8 cellular contexts compared by ENCODE assay signal in the genomic region with DNA sequence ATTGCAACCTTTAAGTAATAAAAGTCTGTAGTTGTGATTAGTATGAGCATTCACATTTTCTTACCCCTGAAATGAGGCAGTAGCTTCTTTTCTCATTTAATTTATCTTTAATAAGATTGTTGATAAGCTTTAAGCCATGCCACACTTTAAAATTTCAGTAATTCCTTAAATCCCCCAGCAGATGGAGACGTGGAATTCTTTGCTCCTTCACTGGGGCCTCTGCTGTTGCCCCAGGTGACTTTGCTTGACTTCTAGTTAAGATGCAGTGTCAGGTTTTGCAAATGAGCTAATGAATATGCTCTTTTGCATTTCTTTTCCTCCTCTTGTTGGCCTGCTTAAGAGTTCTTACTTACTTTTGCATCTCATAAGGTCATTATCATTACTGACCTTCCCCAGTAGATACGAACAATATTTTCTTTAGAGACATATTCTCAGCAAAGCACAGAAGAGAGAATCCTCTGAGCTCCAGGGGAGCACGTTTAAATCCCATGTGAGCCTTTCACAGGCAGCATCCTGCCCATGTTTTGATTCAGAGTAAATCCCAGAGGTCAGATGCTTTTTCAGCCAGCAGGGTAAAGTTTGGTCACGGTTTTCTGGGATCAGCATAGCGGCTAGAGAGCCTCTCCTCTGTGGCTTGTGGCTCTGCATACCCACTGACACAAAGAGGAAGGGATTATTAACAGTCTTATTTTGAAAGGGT.
DNase-seq lines count a peak whose midpoint lies in the region; ATAC-seq and TF ChIP-seq lines count a peak whose summit lies in the region.

No MANE protein-coding gene starts in this region.

- no peak for ATAC-seq in HG03159 (IDR thresholded peaks at IDR 0.05; ENCODE audit: unreplicated experiment)
- ATAC-seq in HG02588 (IDR thresholded peaks at IDR 0.05; ENCODE audit: unreplicated experiment): no peak

- H3K27me3 ChIP-seq in AG04450 (ENCODE audit: control insufficient read depth, insufficient read depth, low read length) (no peaks in the 10 kb centered on the region), tibial nerve (no peaks in the 10 kb centered on the region)

- no peaks in the 10 kb centered on the region for H3K4me1 ChIP-seq in tibial nerve

- H3K36me3 Mint-ChIP-seq in activated naive CD8-positive, alpha-beta T cell treated with anti-CD3 and anti-CD28 coated beads for 36 hours: no peaks in the 10 kb centered on the region

- DNase-seq in AG04450 (ENCODE audit: low read depth, low spot score): peak; percentile 26
- DNase-seq in HT-29 (ENCODE audit: low spot score): peak; percentile 69
- peak; percentile 46 for DNase-seq in SW480 (ENCODE audit: low spot score)
- DNase-seq in hepatic stellate cell (ENCODE audit: low spot score): peak; percentile 28
- DNase-seq in tibial nerve (ENCODE audit: low spot score in 2 of 2): no peak
- no peak for DNase-seq in activated naive CD8-positive, alpha-beta T cell treated with anti-CD3 and anti-CD28 coated beads for 36 hours

- H3K4me1 Mint-ChIP-seq in activated naive CD8-positive, alpha-beta T cell treated with anti-CD3 and anti-CD28 coated beads for 36 hours: no peaks in the 10 kb centered on the region

- WGBS in tibial nerve, 2 donors: 55 to 61% methylated on average over 5 of the region's 5 CpGs

- no peak for TF ChIP-seq POLR2A in tibial nerve (IDR thresholded peaks at IDR 0.05)

- no peaks in the 10 kb centered on the region for H3K9me3 ChIP-seq in AG04450 (ENCODE audit: control insufficient read depth, insufficient read depth, low read length)
- H3K9me3 ChIP-seq in tibial nerve: no peaks in the 10 kb centered on the region

- POLR2A ChIA-PET in AG04450 (lab: Yijun Ruan, JAX): interaction anchor here (0.5 to 0.7 kb wide), 2 partner anchors 112 to 690 kb away, joined by 3 to 5 read pairs; no protein-coding TSS in a partner anchor

- no peaks in the 10 kb centered on the region for H3K36me3 ChIP-seq in tibial nerve

- H3K4me3 ChIP-seq in AG04450 (ENCODE audit: low read depth, low read length): no peak overlapping the region
- no peak overlapping the region for H3K4me3 ChIP-seq in tibial nerve

- H3K27me3 Mint-ChIP-seq in activated naive CD8-positive, alpha-beta T cell treated with anti-CD3 and anti-CD28 coated beads for 36 hours: no peaks in the 10 kb centered on the region

- no peak for TF ChIP-seq EP300 in tibial nerve (IDR thresholded peaks at IDR 0.05)

- H3K4me3 Mint-ChIP-seq in activated naive CD8-positive, alpha-beta T cell treated with anti-CD3 and anti-CD28 coated beads for 36 hours: no peak overlapping the region

- H3K27ac ChIP-seq in AG04450 (ENCODE audit: low read depth, low read length): no peak overlapping the region
- no peak overlapping the region for H3K27ac ChIP-seq in tibial nerve

- CTCF ChIA-PET in AG04450 (lab: Charles Lee): interaction anchor here (0.5 to 5.4 kb wide), 58 partner anchors 9 to 815 kb away, joined by 3 to 66 read pairs (median 4); partner anchors contain the start of gene PTPRM

- no peak overlapping the region for H3K27ac Mint-ChIP-seq in activated naive CD8-positive, alpha-beta T cell treated with anti-CD3 and anti-CD28 coated beads for 36 hours

- TF ChIP-seq CTCF in AG04450 (IDR thresholded peaks at IDR 0.05; ENCODE audit: low read depth, low read length) (peak; percentile 62), tibial nerve (IDR thresholded peaks at IDR 0.05) (peak in 3 of 5 experiments; percentile 14 to 33 (median 27))

- H3K9me3 Mint-ChIP-seq in activated naive CD8-positive, alpha-beta T cell treated with anti-CD3 and anti-CD28 coated beads for 36 hours: no peaks in the 10 kb centered on the region

Comparison
In these comparisons a context has a peak if more than half of its experiments do, and no peak if none do; other contexts are left out.
1. DNase-seq: peak in AG04450 (single experiment), HT-29 (single experiment), SW480 (single experiment) and hepatic stellate cell (single experiment); none in tibial nerve (0 of 2) and activated naive CD8-positive, alpha-beta T cell treated with anti-CD3 and anti-CD28 coated beads for 36 hours (single experiment).